2 cellular contexts compared by ENCODE assay signal in genomic region chr19:10868872-10869547, GRCh38.
A peak's percentile ranks its signal among the peaks of the same experiment; 100 is the strongest.
TF ChIP-seq lines count a peak whose summit lies in the region.

No MANE protein-coding gene starts in this region.

TF ChIP-seq in HEK293, 187 proteins besides CTCF, POLR2A, EP300 and RAD21:
- TF ChIP-seq ZFHX2 (tag by site-specific recombination; conservative IDR thresholded peaks at IDR 0.05) (peak; percentile 54), ZNF121 (tag by site-specific recombination; IDR thresholded peaks at IDR 0.05) (no peak), ZFP41 (tag by site-specific recombination; IDR thresholded peaks at IDR 0.05; ENCODE audit: borderline replicate concordance) (no peak), ZNF426 (tag by site-specific recombination; IDR thresholded peaks at IDR 0.05) (no peak), ZBTB1 (tag by site-specific recombination; IDR thresholded peaks at IDR 0.05) (no peak), ZBTB44 (tag by site-specific recombination; IDR thresholded peaks at IDR 0.05) (no peak), TRIM28 (IDR thresholded peaks at IDR 0.05; ENCODE audit: borderline replicate concordance, low read length) (no peak), ZFP37 (tag by site-specific recombination; IDR thresholded peaks at IDR 0.05) (no peak), ZNF404 (tag by site-specific recombination; IDR thresholded peaks at IDR 0.05) (no peak), ZBTB10 (tag by site-specific recombination; IDR thresholded peaks at IDR 0.05) (no peak), ZNF830 (tag by site-specific recombination; IDR thresholded peaks at IDR 0.05; ENCODE audit: low read depth) (no peak), EGR2 (tag by site-specific recombination; IDR thresholded peaks at IDR 0.05; ENCODE audit: low read depth) (peak; percentile 57; the same call in 1 of the 2 replicates), ZNF140 (tag by site-specific recombination; IDR thresholded peaks at IDR 0.05) (no peak)

TF ChIP-seq in GM23338, 12 proteins besides CTCF, POLR2A, EP300 and RAD21:
- TF ChIP-seq JUNB (IDR thresholded peaks at IDR 0.05; ENCODE audit: unreplicated experiment) (no peak), CREB1 (CRISPR knock-in tag; IDR thresholded peaks at IDR 0.05; ENCODE audit: low read depth) (no peak), REST (IDR thresholded peaks at IDR 0.05; ENCODE audit: unreplicated experiment) (no peak), ZNF331 (CRISPR knock-in tag; IDR thresholded peaks at IDR 0.05; ENCODE audit: low read depth) (no peak), NANOG (IDR thresholded peaks at IDR 0.05; ENCODE audit: borderline replicate concordance) (no peak), EZH2 (IDR thresholded peaks at IDR 0.05; ENCODE audit: low read depth, unreplicated experiment) (no peak), POLR2AphosphoS5 (IDR thresholded peaks at IDR 0.05; ENCODE audit: low read depth) (no peak), ZNF114 (CRISPR knock-in tag; IDR thresholded peaks at IDR 0.05) (no peak), ETS1 (IDR thresholded peaks at IDR 0.05) (no peak), EZH2phosphoT487 (IDR thresholded peaks at IDR 0.05; ENCODE audit: unreplicated experiment) (no peak), ZNF462 (CRISPR knock-in tag; IDR thresholded peaks at IDR 0.05) (no peak), STAT1 (IDR thresholded peaks at IDR 0.05; ENCODE audit: unreplicated experiment) (no peak)
